14 cellular contexts compared by ENCODE assay signal in the genomic region with DNA sequence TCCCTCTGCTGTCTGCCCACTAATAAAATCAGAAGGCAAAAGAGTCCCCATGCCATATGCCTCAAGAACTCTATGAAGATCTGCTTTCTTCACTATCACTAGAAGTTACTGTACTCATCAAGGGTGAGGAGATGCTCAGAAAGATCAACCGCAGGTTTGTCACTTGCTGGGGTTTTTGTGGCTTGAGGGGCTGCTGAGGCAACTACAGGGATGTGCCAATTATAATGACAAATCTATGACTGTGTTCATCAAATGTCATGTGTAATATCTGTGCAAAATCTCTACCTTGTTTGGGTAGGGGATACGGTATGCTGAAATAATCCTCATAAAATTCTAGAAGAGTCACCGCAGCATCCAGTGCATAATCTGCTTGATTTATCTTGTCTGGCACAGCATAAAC.
DNase-seq lines count a peak whose midpoint lies in the region; ATAC-seq lines count a peak whose summit lies in the region.
"Had no signal": no experiment of that assay in that cellular context is flagged by ENCODE, and none has a peak within 500 bp of the region (broad histone marks: within the 10 kb centered on the region; RNA-seq: fewer than 3 reads in every experiment).

No MANE protein-coding gene starts in this region.

- ATAC-seq in GM18520 (IDR thresholded peaks at IDR 0.05; ENCODE audit: unreplicated experiment): no peak

- peaks cover 84% of the 10 kb centered on the region for H3K36me3 Mint-ChIP-seq in T-helper 2 cell treated with Interferon-gamma antibody and Interleukin-4, amounts not matched to agents 5 μg/mL and 100 μg/mL, for 36 hours (ENCODE audit: low read depth)

- peaks cover 21% of the 10 kb centered on the region for H3K4me1 Mint-ChIP-seq in T-helper 2 cell treated with Interferon-gamma antibody and Interleukin-4, amounts not matched to agents 5 μg/mL and 100 μg/mL, for 36 hours (ENCODE audit: low read depth)

- peak; percentile 62 for DNase-seq in T-helper 2 cell treated with Interferon-gamma antibody and Interleukin-4, amounts not matched to agents 5 μg/mL and 100 μg/mL, for 36 hours (ENCODE audit: low spot score)
- DNase-seq in activated CD8-positive, alpha-beta memory T cell treated with anti-CD3 and anti-CD28 coated beads for 48 hours (ENCODE audit: low read depth in 2 of 3, low spot score in 2 of 3): peak in 2 of 3 experiments; percentile 30 to 34
- peak; percentile 15 for DNase-seq in effector CD4-positive, alpha-beta T cell
- DNase-seq in stimulated activated CD8-positive, alpha-beta memory T cell treated with anti-CD3 and anti-CD28 coated beads, Interleukin-4, amount 100 ng/mL, for 24 hours (ENCODE audit: low read depth): peak; percentile 43
- no peak for DNase-seq in NCI-H2081 treated with DMSO at 0.1 percent for 48 hours (lab: John Stamatoyannopoulos, UW)
- no peak for DNase-seq in NCI-H1694 treated with DMSO at 0.1 percent for 48 hours (lab: John Stamatoyannopoulos, UW)
- DNase-seq: amniotic stem cell, C1 segment of cervical spinal cord, GF-D8, NCI-H1092 treated with DMSO at 0.1 percent for 48 hours, NCI-H524, posterior cingulate gyrus had no signal

- no peaks in the 10 kb centered on the region for H3K27me3 Mint-ChIP-seq in T-helper 2 cell treated with Interferon-gamma antibody and Interleukin-4, amounts not matched to agents 5 μg/mL and 100 μg/mL, for 36 hours (ENCODE audit: low read depth)
- H3K27me3 Mint-ChIP-seq: dendritic cell treated with granulocyte-macrophage colony-stimulating factor and Interleukin-4, amounts not matched to agents 40 ng/mL and 50 ng/mL, for 4 days had no signal

- H3K27ac Mint-ChIP-seq in T-helper 2 cell treated with Interferon-gamma antibody and Interleukin-4, amounts not matched to agents 5 μg/mL and 100 μg/mL, for 36 hours: peak overlapping the region; percentile 18
- H3K27ac Mint-ChIP-seq: dendritic cell treated with granulocyte-macrophage colony-stimulating factor and Interleukin-4, amounts not matched to agents 40 ng/mL and 50 ng/mL, for 4 days had no signal

- H3K9me3 Mint-ChIP-seq in T-helper 2 cell treated with Interferon-gamma antibody and Interleukin-4, amounts not matched to agents 5 μg/mL and 100 μg/mL, for 36 hours: no peaks in the 10 kb centered on the region
- H3K9me3 Mint-ChIP-seq: dendritic cell treated with granulocyte-macrophage colony-stimulating factor and Interleukin-4, amounts not matched to agents 40 ng/mL and 50 ng/mL, for 4 days had no signal

- no peak overlapping the region for H3K4me3 Mint-ChIP-seq in T-helper 2 cell treated with Interferon-gamma antibody and Interleukin-4, amounts not matched to agents 5 μg/mL and 100 μg/mL, for 36 hours
- H3K4me3 Mint-ChIP-seq: dendritic cell treated with granulocyte-macrophage colony-stimulating factor and Interleukin-4, amounts not matched to agents 40 ng/mL and 50 ng/mL, for 4 days had no signal

Comparison
In these comparisons a context has a peak if more than half of its experiments do, and no peak if none do; other contexts are left out.
1. DNase-seq: peak in T-helper 2 cell treated with Interferon-gamma antibody and Interleukin-4, amounts not matched to agents 5 μg/mL and 100 μg/mL, for 36 hours (single experiment), activated CD8-positive, alpha-beta memory T cell treated with anti-CD3 and anti-CD28 coated beads for 48 hours (2 of 3), effector CD4-positive, alpha-beta T cell (single experiment) and stimulated activated CD8-positive, alpha-beta memory T cell treated with anti-CD3 and anti-CD28 coated beads, Interleukin-4, amount 100 ng/mL, for 24 hours (single experiment); none in NCI-H2081 treated with DMSO at 0.1 percent for 48 hours (single experiment) and NCI-H1694 treated with DMSO at 0.1 percent for 48 hours (single experiment).